9 cellular contexts compared by ENCODE assay signal in the genomic region with DNA sequence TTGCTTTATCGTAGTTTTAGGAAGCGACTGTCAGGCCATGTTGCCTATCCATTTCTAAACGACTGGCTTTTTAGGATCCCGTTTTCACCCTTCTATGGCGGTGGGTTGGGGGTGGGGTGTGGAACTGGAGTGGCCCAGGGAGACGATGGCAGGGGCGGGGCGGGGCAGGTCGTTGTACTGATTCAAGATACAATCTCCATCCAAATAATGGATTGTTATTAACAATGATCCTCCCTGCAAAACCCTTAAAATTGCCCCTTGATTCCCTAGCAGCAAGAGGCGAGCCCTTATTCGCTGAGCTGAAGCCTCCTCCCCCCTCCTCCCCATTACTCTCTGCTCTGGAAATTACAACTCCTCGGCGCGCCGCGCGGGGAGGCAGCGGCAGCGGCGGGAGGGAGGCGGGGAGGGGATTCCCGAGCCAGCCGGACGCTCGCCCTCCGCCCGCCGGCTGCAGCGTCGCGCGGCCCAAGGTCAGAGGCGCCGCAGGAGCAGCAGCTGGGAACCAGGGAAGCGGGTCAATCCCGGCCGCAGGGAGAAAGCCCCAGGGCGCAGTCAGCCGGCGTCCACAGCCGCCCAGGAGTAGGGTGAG. TPM values are rescaled to one million over a fixed set of nuclear protein-coding genes. Genes with fewer than 3 reads are reported as not detected.
DNase-seq lines count a peak whose midpoint lies in the region; ATAC-seq and TF ChIP-seq lines count a peak whose summit lies in the region.
"Had no signal": no experiment of that assay in that cellular context is flagged by ENCODE, and none has a peak within 500 bp of the region (broad histone marks: within the 10 kb centered on the region; RNA-seq: fewer than 3 reads in every experiment).

A gene (plus strand): TSS at position 348 of the 589 bp plus-strand sequence. CDS start 912 bp downstream, outside the sequence.

- no peaks in the 10 kb centered on the region for H3K9me3 ChIP-seq in aorta (ENCODE audit: control insufficient read depth, low read length)

- DNase-seq in GM10266 (ENCODE audit: extremely low spot score), result peak; percentile 40
- peak; percentile 89 for DNase-seq in NCI-H2227 treated with DMSO at 0.1 percent for 48 hours (lab: John Stamatoyannopoulos, UW)
- peak in 4 of 10 donors; percentile 34 to 58 (median 45) for DNase-seq in dorsolateral prefrontal cortex
- no peak for DNase-seq in naive B cell
- DNase-seq in aorta, result no peak
- DNase-seq in NCI-H226, result no peak

- H3K4me3 Mint-ChIP-seq in naive B cell, result peak within 1 kb of the TSS in 6 of 8 donors; percentile 15 to 70 (median 58)

- ATAC-seq in naive B cell (ENCODE audit: low read depth in 2 of 2) (no peak), HG03135 (IDR thresholded peaks at IDR 0.05; ENCODE audit: unreplicated experiment) (no peak), HG03442 (IDR thresholded peaks at IDR 0.05; ENCODE audit: unreplicated experiment) (no peak), aorta (ENCODE audit: low FRiP score) (no peak)

- no peaks in the 10 kb centered on the region for H3K4me1 ChIP-seq in aorta (ENCODE audit: control insufficient read depth in 1 of 2, insufficient read depth in 2 of 2, low read length in 2 of 2)

- peaks cover 0 to 4% (median 0%) of the 10 kb centered on the region in 7 donors for H3K9me3 Mint-ChIP-seq in naive B cell

- no peak for TF ChIP-seq CTCF in GM10266 (IDR thresholded peaks at IDR 0.05; ENCODE audit: control insufficient read depth, insufficient read depth, low read depth, missing control alignments)
- TF ChIP-seq CTCF in dorsolateral prefrontal cortex (IDR thresholded peaks at IDR 0.05 in 54 of 56, conservative IDR thresholded peaks at IDR 0.05 in 2 of 56; ENCODE audit: low read depth in 1 of 56, partially characterized antibody in 56 of 56), result no peak

- no peaks in the 10 kb centered on the region for H3K36me3 ChIP-seq in aorta (ENCODE audit: control insufficient read depth in 1 of 2, insufficient read depth in 2 of 2, low read length in 1 of 2)

- peaks cover 52 to 75% (median 67%) of the 10 kb centered on the region in 3 donors for H3K27me3 Mint-ChIP-seq in naive B cell

- WGBS in aorta, 2 donors, result 1% methylated on average over 32 to 41 of the region's 41 CpGs

- no peak within 1 kb of the TSS for H3K27ac Mint-ChIP-seq in naive B cell

- H3K27me3 ChIP-seq in dorsolateral prefrontal cortex, result peaks cover 0 to 25% (median 0%) of the 10 kb centered on the region in 45 donors
- no peaks in the 10 kb centered on the region for H3K27me3 ChIP-seq in aorta (ENCODE audit: control insufficient read depth in 1 of 2, insufficient read depth in 2 of 2, low read length in 1 of 2)

- H3K27ac ChIP-seq in dorsolateral prefrontal cortex, result peak within 1 kb of the TSS in 19 of 59 donors; percentile 2 to 71 (median 42)
- H3K27ac ChIP-seq in aorta (ENCODE audit: low read depth in 1 of 2, low read length in 2 of 2), result no peak within 1 kb of the TSS

- no peaks in the 10 kb centered on the region for H3K36me3 Mint-ChIP-seq in naive B cell

- peaks cover 0 to 10% (median 3%) of the 10 kb centered on the region in 3 donors for H3K4me1 Mint-ChIP-seq in naive B cell

- H3K4me3 ChIP-seq in dorsolateral prefrontal cortex (peak within 1 kb of the TSS; percentile 39 to 76 (median 61)), aorta (ENCODE audit: low read length in 2 of 2) (peak within 1 kb of the TSS in 1 of 2 donors; percentile 12)

- intact Hi-C loops in dorsolateral prefrontal cortex (cut with DNase I) (loop anchor here in 1 of 2 donors (5.0 kb wide), 1 partner anchor 40 kb away; no protein-coding TSS in a partner anchor), aorta (cut with DNase I) (no loop called here)

RNA-seq across cellular contexts. Expression of the gene that starts here (rescaled TPM):
- total RNA-seq in dorsolateral prefrontal cortex (1 to 10 TPM in 115 of 120 experiments, under 1 TPM in 5; 0.78 to 3.4 (median 1.8) TPM), aorta (not detected)
- polyA plus RNA-seq in naive B cell (ENCODE audit: low read depth in 6 of 6) (not detected), aorta (under 1 TPM in 1 of 2 donors, not detected in 1; under 0.01 TPM)
- total RNA-seq: dermis microvascular lymphatic vessel endothelial cell had no signal

Comparison
In these comparisons a context has a peak if more than half of its experiments do, and no peak if none do; other contexts are left out.
1. DNase-seq: peak in GM10266 (single experiment) and NCI-H2227 treated with DMSO at 0.1 percent for 48 hours (single experiment); none in naive B cell (single experiment), aorta (0 of 2) and NCI-H226 (single experiment).